In the genomic region with DNA sequence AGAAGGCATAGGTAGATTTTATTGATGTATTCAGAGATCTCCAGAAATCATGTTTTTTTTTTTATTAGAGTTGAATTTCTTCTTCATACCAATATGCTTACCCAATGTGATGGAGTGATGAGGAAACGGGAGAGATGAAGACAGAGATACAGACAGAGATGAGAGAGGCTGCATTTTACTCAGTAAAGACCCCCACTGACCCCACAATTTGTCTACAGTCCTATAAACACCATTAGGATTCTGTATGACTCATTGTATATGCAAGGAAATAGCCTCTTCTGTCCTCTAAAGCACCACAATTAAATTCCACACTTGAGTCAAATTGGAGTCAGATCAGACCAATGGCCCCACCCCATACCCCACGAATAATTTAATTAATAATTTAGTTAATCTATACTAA, we compare ENCODE assay signal across 1 cellular context.
TF ChIP-seq lines count a peak whose summit lies in the region.

No MANE protein-coding gene starts in this region.

TF ChIP-seq in IMR-90, 13 proteins besides CTCF, POLR2A, EP300 and RAD21:
- TF ChIP-seq CEBPB (IDR thresholded peaks at IDR 0.05; ENCODE audit: low read depth, low read length): peak; percentile 64
- no peak for TF ChIP-seq RFX5 (IDR thresholded peaks at IDR 0.05; ENCODE audit: low read depth, low read length)
- TF ChIP-seq FOS (IDR thresholded peaks at IDR 0.05; ENCODE audit: low read depth, low read length): peak; percentile 86
- peak; percentile 33 for TF ChIP-seq RCOR1 (IDR thresholded peaks at IDR 0.05; ENCODE audit: insufficient replicate concordance, low read length)
- TF ChIP-seq BHLHE40 (IDR thresholded peaks at IDR 0.05; ENCODE audit: low read depth, low read length): no peak
- TF ChIP-seq, protein P1, sequence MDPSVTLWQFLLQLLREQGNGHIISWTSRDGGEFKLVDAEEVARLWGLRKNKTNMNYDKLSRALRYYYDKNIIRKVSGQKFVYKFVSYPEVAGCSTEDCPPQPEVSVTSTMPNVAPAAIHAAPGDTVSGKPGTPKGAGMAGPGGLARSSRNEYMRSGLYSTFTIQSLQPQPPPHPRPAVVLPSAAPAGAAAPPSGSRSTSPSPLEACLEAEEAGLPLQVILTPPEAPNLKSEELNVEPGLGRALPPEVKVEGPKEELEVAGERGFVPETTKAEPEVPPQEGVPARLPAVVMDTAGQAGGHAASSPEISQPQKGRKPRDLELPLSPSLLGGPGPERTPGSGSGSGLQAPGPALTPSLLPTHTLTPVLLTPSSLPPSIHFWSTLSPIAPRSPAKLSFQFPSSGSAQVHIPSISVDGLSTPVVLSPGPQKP (IDR thresholded peaks at IDR 0.05; ENCODE audit: borderline replicate concordance, low read depth, low read length): no peak
